In genomic region chr18:54161267-54161666, GRCh38 we compare ENCODE assay signal across 13 cellular contexts.
"Had no signal": no experiment of that assay in that cellular context is flagged by ENCODE, and none has a peak within 500 bp of the region (broad histone marks: within the 10 kb centered on the region; RNA-seq: fewer than 3 reads in every experiment).

No MANE protein-coding gene starts in this region.

- H3K27ac ChIP-seq: brain microvascular endothelial cell, hepatocyte, left lung, parathyroid adenoma had no signal

- H3K4me3 Mint-ChIP-seq: activated naive CD8-positive, alpha-beta T cell treated with anti-CD3 and anti-CD28 coated beads, Interleukin-2, amount 10 ng/mL, durations not matched to agents 7 days and 5 days; dendritic cell treated with granulocyte-macrophage colony-stimulating factor and Interleukin-4, amounts not matched to agents 40 ng/mL and 50 ng/mL, for 4 days; naive thymus-derived CD8-positive, alpha-beta T cell; stimulated activated memory B cell treated with anti-CD40 and anti-IgM and Interleukin-4, amounts not matched to agents 10 μg/mL and 1 μg/mL and 100 μg/mL, for 72 hours had no signal

- ATAC-seq: left lung; naive thymus-derived CD8-positive, alpha-beta T cell; stimulated activated memory B cell treated with anti-CD40 and anti-IgM and Interleukin-4, amounts not matched to agents 10 μg/mL and 1 μg/mL and 100 μg/mL, for 72 hours had no signal

- H3K4me1 Mint-ChIP-seq: stimulated activated memory B cell treated with anti-CD40 and anti-IgM and Interleukin-4, amounts not matched to agents 10 μg/mL and 1 μg/mL and 100 μg/mL, for 72 hours had no signal

- DNase-seq: activated effector memory CD4-positive, alpha-beta T cell treated with anti-CD3 and anti-CD28 coated beads, Interleukin-2, amount 50 U/mL, for 16 hours; activated naive CD8-positive, alpha-beta T cell treated with anti-CD3 and anti-CD28 coated beads, Interleukin-2, amount 10 ng/mL, durations not matched to agents 7 days and 5 days; brain microvascular endothelial cell; cerebellar nuclear complex; effector memory CD4-positive, alpha-beta T cell; islet precursor cell; left lung; mammary epithelial cell; naive thymus-derived CD8-positive, alpha-beta T cell had no signal

- H3K27ac Mint-ChIP-seq: activated naive CD8-positive, alpha-beta T cell treated with anti-CD3 and anti-CD28 coated beads, Interleukin-2, amount 10 ng/mL, durations not matched to agents 7 days and 5 days; dendritic cell treated with granulocyte-macrophage colony-stimulating factor and Interleukin-4, amounts not matched to agents 40 ng/mL and 50 ng/mL, for 4 days; stimulated activated memory B cell treated with anti-CD40 and anti-IgM and Interleukin-4, amounts not matched to agents 10 μg/mL and 1 μg/mL and 100 μg/mL, for 72 hours had no signal

- H3K27me3 ChIP-seq: brain microvascular endothelial cell, hepatocyte, left lung had no signal

- H3K9me3 Mint-ChIP-seq: activated naive CD8-positive, alpha-beta T cell treated with anti-CD3 and anti-CD28 coated beads, Interleukin-2, amount 10 ng/mL, durations not matched to agents 7 days and 5 days; dendritic cell treated with granulocyte-macrophage colony-stimulating factor and Interleukin-4, amounts not matched to agents 40 ng/mL and 50 ng/mL, for 4 days; naive thymus-derived CD8-positive, alpha-beta T cell; stimulated activated memory B cell treated with anti-CD40 and anti-IgM and Interleukin-4, amounts not matched to agents 10 μg/mL and 1 μg/mL and 100 μg/mL, for 72 hours had no signal

- H3K27me3 Mint-ChIP-seq: activated naive CD8-positive, alpha-beta T cell treated with anti-CD3 and anti-CD28 coated beads, Interleukin-2, amount 10 ng/mL, durations not matched to agents 7 days and 5 days; dendritic cell treated with granulocyte-macrophage colony-stimulating factor and Interleukin-4, amounts not matched to agents 40 ng/mL and 50 ng/mL, for 4 days; naive thymus-derived CD8-positive, alpha-beta T cell; stimulated activated memory B cell treated with anti-CD40 and anti-IgM and Interleukin-4, amounts not matched to agents 10 μg/mL and 1 μg/mL and 100 μg/mL, for 72 hours had no signal

- H3K4me1 ChIP-seq: left lung had no signal
